8 cellular contexts compared by ENCODE assay signal in genomic region chr1:32413507-32414185, GRCh38. TPM values are rescaled to one million over a fixed set of nuclear protein-coding genes. Genes with fewer than 3 reads are reported as not detected.
DNase-seq lines count a peak whose midpoint lies in the region; ATAC-seq and TF ChIP-seq lines count a peak whose summit lies in the region.

No MANE protein-coding gene starts in this region.

- peak; percentile 77 for DNase-seq in activated gamma-delta T cell treated with Interleukin-2 at 50 U/mL for 16 hours
- DNase-seq in activated gamma-delta T cell (lab: John Stamatoyannopoulos, UW) = no peak
- peak; percentile 71 for DNase-seq in NCI-H446 treated with DMSO at 0.1 percent for 48 hours (lab: John Stamatoyannopoulos, UW)
- DNase-seq in central memory CD8-positive, alpha-beta T cell (ENCODE audit: low spot score in 2 of 2) = peak; percentile 56 to 58
- peak in 1 of 2 donors; percentile 40 for DNase-seq in left lung
- peak; percentile 31 to 59 for DNase-seq in stimulated activated CD8-positive, alpha-beta memory T cell treated with anti-CD3 and anti-CD28 coated beads, Interleukin-15, amount 100 ng/mL, for 4 hours (ENCODE audit: low read depth in 2 of 2)

- peaks cover 0 to 11% of the 10 kb centered on the region in 2 donors for H3K9me3 ChIP-seq in left lung

- no peaks in the 10 kb centered on the region for H3K36me3 Mint-ChIP-seq in central memory CD8-positive, alpha-beta T cell (ENCODE audit: insufficient read depth)

- H3K9me3 Mint-ChIP-seq in central memory CD8-positive, alpha-beta T cell = no peaks in the 10 kb centered on the region

- ATAC-seq in activated CD4-positive, CD25-positive, alpha-beta regulatory T cell treated with anti-CD3 and anti-CD28 coated beads, Interleukin-2, amount 50 U/mL, for 24 hours = peak; percentile 69 to 93
- ATAC-seq in central memory CD8-positive, alpha-beta T cell (replicated peaks; ENCODE audit: extremely low read depth, poor library complexity, severe bottlenecking) = peak; percentile 76
- ATAC-seq in left lung (peak; percentile 92), HG03469 (IDR thresholded peaks at IDR 0.05; ENCODE audit: unreplicated experiment) (no peak)

- H3K27me3 ChIP-seq in left lung = peaks cover 0 to 6% of the 10 kb centered on the region in 2 donors

- H3K4me3 ChIP-seq in left lung = no peak overlapping the region

- peaks cover 21% of the 10 kb centered on the region for H3K27me3 Mint-ChIP-seq in central memory CD8-positive, alpha-beta T cell

- peak; percentile 57 to 83 for TF ChIP-seq CTCF in left lung (IDR thresholded peaks at IDR 0.05)

- intact Hi-C loops in left lung (cut with DNase I) = no loop called here

- no peaks in the 10 kb centered on the region for H3K36me3 ChIP-seq in left lung

- no peaks in the 10 kb centered on the region for H3K4me1 ChIP-seq in left lung

- peak overlapping the region; percentile 19 for H3K27ac Mint-ChIP-seq in central memory CD8-positive, alpha-beta T cell (ENCODE audit: low read depth)

- H3K4me3 Mint-ChIP-seq in central memory CD8-positive, alpha-beta T cell = no peak overlapping the region

- no peak overlapping the region for H3K27ac ChIP-seq in left lung

- peaks cover 6% of the 10 kb centered on the region for H3K4me1 Mint-ChIP-seq in central memory CD8-positive, alpha-beta T cell

RNA-seq across cellular contexts. Expression of gene BSDC1, which starts 19.4 kb away (rescaled TPM):
- total RNA-seq in left lung = 10 to 100 TPM; 51.2 to 64.8 TPM

RNA-seq across cellular contexts. Expression of gene ZBTB8B, which starts 51.2 kb away (rescaled TPM):
- total RNA-seq in left lung = under 1 TPM; 0.03 TPM

RNA-seq across cellular contexts. Expression of gene TSSK3, which starts 51.3 kb away (rescaled TPM):
- 1 to 10 TPM; 1.8 TPM for total RNA-seq in left lung

RNA-seq across cellular contexts. Expression of gene FAM229A, which starts 51.4 kb away (rescaled TPM):
- 1 to 10 TPM; 4.4 to 5.7 TPM for total RNA-seq in left lung
